ENCODE assay signal across 19 cellular contexts in genomic region chrX:14964500-14964899, GRCh38.
DNase-seq lines count a peak whose midpoint lies in the region; ATAC-seq and TF ChIP-seq lines count a peak whose summit lies in the region.
"Had no signal": no experiment of that assay in that cellular context is flagged by ENCODE, and none has a peak within 500 bp of the region (broad histone marks: within the 10 kb centered on the region; RNA-seq: fewer than 3 reads in every experiment).

No MANE protein-coding gene starts in this region.

- H3K36me3 Mint-ChIP-seq in progenitor cell of endocrine pancreas (ENCODE audit: insufficient read depth) (no peaks in the 10 kb centered on the region), nephron progenitor cell (ENCODE audit: low read depth) (no peaks in the 10 kb centered on the region)
- H3K36me3 Mint-ChIP-seq: activated naive CD8-positive, alpha-beta T cell treated with anti-CD3 and anti-CD28 coated beads, Interleukin-2, amount 10 ng/mL, durations not matched to agents 7 days and 5 days; stimulated activated naive B cell treated with anti-CD40 and anti-IgM and Interleukin-4, amounts not matched to agents 10 μg/mL and 1 μg/mL and 100 μg/mL, for 72 hours had no signal

- H3K36me3 ChIP-seq in PC-3 (ENCODE audit: low read depth, low read length) = no peaks in the 10 kb centered on the region
- H3K36me3 ChIP-seq: neutrophil, upper lobe of right lung had no signal

- peak overlapping the region; percentile 10 for H3K27ac Mint-ChIP-seq in progenitor cell of endocrine pancreas
- no peak overlapping the region for H3K27ac Mint-ChIP-seq in nephron progenitor cell
- H3K27ac Mint-ChIP-seq: activated CD4-positive, alpha-beta T cell treated with anti-CD3 and anti-CD28 coated beads for 36 hours; activated naive CD8-positive, alpha-beta T cell treated with anti-CD3 and anti-CD28 coated beads, Interleukin-2, amount 10 ng/mL, durations not matched to agents 7 days and 5 days; H9; stimulated activated naive B cell treated with anti-CD40 and anti-IgM and Interleukin-4, amounts not matched to agents 10 μg/mL and 1 μg/mL and 100 μg/mL, for 72 hours had no signal

- BruUV-seq in PC-3 (replicated peaks; lab: Mats Ljungman, UMichigan) = TSS peak; percentile 82

- TF ChIP-seq CTCF in PC-3 (conservative IDR thresholded peaks at IDR 0.05; ENCODE audit: low read depth, low read length) (peak; percentile 41; the same call in 1 of the 2 replicates), dorsolateral prefrontal cortex (IDR thresholded peaks at IDR 0.05 in 54 of 56, conservative IDR thresholded peaks at IDR 0.05 in 2 of 56; ENCODE audit: low read depth in 1 of 56, partially characterized antibody in 56 of 56) (peak in 32 of 56 donors; percentile 9 to 59 (median 32)), progenitor cell of endocrine pancreas (IDR thresholded peaks at IDR 0.05; ENCODE audit: unreplicated experiment) (no peak), nephron progenitor cell (IDR thresholded peaks at IDR 0.05) (no peak)

- H3K27ac ChIP-seq in PC-3 (ENCODE audit: low read length) = peak overlapping the region; percentile 99
- no peak overlapping the region for H3K27ac ChIP-seq in dorsolateral prefrontal cortex
- H3K27ac ChIP-seq: neutrophil, RWPE1, upper lobe of right lung had no signal

- peak overlapping the region; percentile 22; the same call in 1 of the 2 replicates for H3K4me3 ChIP-seq in PC-3 (ENCODE audit: low read length)
- H3K4me3 ChIP-seq in dorsolateral prefrontal cortex = no peak overlapping the region
- H3K4me3 ChIP-seq: upper lobe of right lung had no signal

- H3K4me1 Mint-ChIP-seq in progenitor cell of endocrine pancreas (ENCODE audit: low read depth) (no peaks in the 10 kb centered on the region), nephron progenitor cell (no peaks in the 10 kb centered on the region)
- H3K4me1 Mint-ChIP-seq: activated CD4-positive, alpha-beta T cell treated with anti-CD3 and anti-CD28 coated beads for 36 hours; activated naive CD8-positive, alpha-beta T cell treated with anti-CD3 and anti-CD28 coated beads, Interleukin-2, amount 10 ng/mL, durations not matched to agents 7 days and 5 days; H9; stimulated activated naive B cell treated with anti-CD40 and anti-IgM and Interleukin-4, amounts not matched to agents 10 μg/mL and 1 μg/mL and 100 μg/mL, for 72 hours had no signal

- CTCF ChIA-PET in PC-3 (lab: Charles Lee) = interaction anchor here (1.2 kb wide), 1 partner anchor 278 kb away, joined by 8 read pairs; no protein-coding TSS in a partner anchor

- POLR2A ChIA-PET in PC-3 (lab: Charles Lee; ENCODE audit: unreplicated experiment) = no interaction called here

- peak overlapping the region; percentile 66 for H3K4me2 ChIP-seq in PC-3 (ENCODE audit: low read length)

- no peaks in the 10 kb centered on the region for H3K79me2 ChIP-seq in PC-3 (ENCODE audit: low read length)

- ATAC-seq in PC-3 = peak; percentile 41
- ATAC-seq: activated CD4-positive, alpha-beta T cell treated with anti-CD3 and anti-CD28 coated beads for 36 hours; esophagus mucosa; stimulated activated naive B cell treated with anti-CD40 and anti-IgM and Interleukin-4, amounts not matched to agents 10 μg/mL and 1 μg/mL and 100 μg/mL, for 72 hours; upper lobe of right lung had no signal

- H3K9me2 ChIP-seq in PC-3 (replicated peaks; ENCODE audit: low read length) = no peaks in the 10 kb centered on the region

- peaks cover 3% of the 10 kb centered on the region for H3F3A ChIP-seq in PC-3 (ENCODE audit: low read length, unreplicated experiment)

- H3K4me1 ChIP-seq in PC-3 (ENCODE audit: insufficient read depth, low read length) = peaks cover 27% of the 10 kb centered on the region
- H3K4me1 ChIP-seq: upper lobe of right lung had no signal

- H3K9me3 ChIP-seq in PC-3 (ENCODE audit: low read length) = no peaks in the 10 kb centered on the region
- H3K9me3 ChIP-seq: neutrophil, upper lobe of right lung had no signal

- H4K20me1 ChIP-seq in PC-3 (ENCODE audit: low read length) = no peaks in the 10 kb centered on the region

- H2AFZ ChIP-seq in PC-3 (ENCODE audit: low read length) = peak overlapping the region; percentile 51; the same call in 1 of the 2 replicates

- H3K9me3 Mint-ChIP-seq in progenitor cell of endocrine pancreas (ENCODE audit: low read depth) (peaks cover 10% of the 10 kb centered on the region), nephron progenitor cell (peaks cover 28% of the 10 kb centered on the region)
- H3K9me3 Mint-ChIP-seq: activated naive CD8-positive, alpha-beta T cell treated with anti-CD3 and anti-CD28 coated beads, Interleukin-2, amount 10 ng/mL, durations not matched to agents 7 days and 5 days; stimulated activated naive B cell treated with anti-CD40 and anti-IgM and Interleukin-4, amounts not matched to agents 10 μg/mL and 1 μg/mL and 100 μg/mL, for 72 hours had no signal

- intact Hi-C loops in PC-3 (cut with micrococcal nuclease) = loop anchor here (1.0 to 10.0 kb wide), 6 partner anchors 42 to 279 kb away; partner anchors contain the start of genes FANCB and MOSPD2
- intact Hi-C loops in dorsolateral prefrontal cortex (cut with DNase I) = loop anchor here in 1 of 2 donors (5.0 kb wide), 1 partner anchor 92 kb away; the partner anchor contains the start of genes FANCB and MOSPD2

- peak overlapping the region; percentile 85 for H3K9ac ChIP-seq in PC-3 (ENCODE audit: low read length)

- H3K27me3 Mint-ChIP-seq in progenitor cell of endocrine pancreas (no peaks in the 10 kb centered on the region), nephron progenitor cell (ENCODE audit: low read depth, poor library complexity) (no peaks in the 10 kb centered on the region)
- H3K27me3 Mint-ChIP-seq: activated naive CD8-positive, alpha-beta T cell treated with anti-CD3 and anti-CD28 coated beads, Interleukin-2, amount 10 ng/mL, durations not matched to agents 7 days and 5 days had no signal

- H3K4me3 Mint-ChIP-seq in progenitor cell of endocrine pancreas (ENCODE audit: low read depth) (no peak overlapping the region), nephron progenitor cell (no peak overlapping the region)
- H3K4me3 Mint-ChIP-seq: activated CD4-positive, alpha-beta T cell treated with anti-CD3 and anti-CD28 coated beads for 36 hours; activated naive CD8-positive, alpha-beta T cell treated with anti-CD3 and anti-CD28 coated beads, Interleukin-2, amount 10 ng/mL, durations not matched to agents 7 days and 5 days; H9; stimulated activated naive B cell treated with anti-CD40 and anti-IgM and Interleukin-4, amounts not matched to agents 10 μg/mL and 1 μg/mL and 100 μg/mL, for 72 hours had no signal

- H3K27me3 ChIP-seq in PC-3 (ENCODE audit: low read length) (no peaks in the 10 kb centered on the region), dorsolateral prefrontal cortex (peaks cover 0 to 35% (median 1%) of the 10 kb centered on the region in 45 donors)
- H3K27me3 ChIP-seq: neutrophil, upper lobe of right lung had no signal

- DNase-seq in GM04503 (ENCODE audit: low read depth) (peak; percentile 39), PC-3 (peak; percentile 62), dorsolateral prefrontal cortex (no peak), progenitor cell of endocrine pancreas (ENCODE audit: low spot score, unreplicated experiment) (no peak), germinal center (ENCODE audit: low spot score) (no peak), nephron progenitor cell (no peak), hippocampal formation (lab: John Stamatoyannopoulos, UW) (no peak)
- DNase-seq: activated CD4-positive, alpha-beta T cell treated with anti-CD3 and anti-CD28 coated beads for 36 hours; activated naive CD8-positive, alpha-beta T cell treated with anti-CD3 and anti-CD28 coated beads, Interleukin-2, amount 10 ng/mL, durations not matched to agents 7 days and 5 days; COR-L47; H9; mesendoderm; NCI-H1930; NCI-H526 treated with DMSO at 0.1 percent for 48 hours; stimulated activated naive B cell treated with anti-CD40 and anti-IgM and Interleukin-4, amounts not matched to agents 10 μg/mL and 1 μg/mL and 100 μg/mL, for 72 hours; upper lobe of right lung had no signal

Comparison
In these comparisons a context has a peak if more than half of its experiments do, and no peak if none do; other contexts are left out.
1. DNase-seq: peak in GM04503 (single experiment) and PC-3 (single experiment); none in dorsolateral prefrontal cortex (0 of 10), progenitor cell of endocrine pancreas (single experiment), germinal center (single experiment), nephron progenitor cell (single experiment) and hippocampal formation (0 of 2).
2. CTCF ChIP-seq: peak in PC-3 (single experiment) and dorsolateral prefrontal cortex (32 of 56); none in progenitor cell of endocrine pancreas (single experiment) and nephron progenitor cell (single experiment).